20 cellular contexts compared by ENCODE assay signal in genomic region chr7:63067897-63068585, GRCh38.
DNase-seq lines count a peak whose midpoint lies in the region; TF ChIP-seq lines count a peak whose summit lies in the region.
"Had no signal": no experiment of that assay in that cellular context is flagged by ENCODE, and none has a peak within 500 bp of the region (broad histone marks: within the 10 kb centered on the region; RNA-seq: fewer than 3 reads in every experiment).

No MANE protein-coding gene starts in this region.

- TF ChIP-seq CTCF in type B pancreatic cell (conservative IDR thresholded peaks at IDR 0.05): no peak

- H3K27ac Mint-ChIP-seq in type B pancreatic cell: no peak overlapping the region
- H3K27ac Mint-ChIP-seq: activated naive CD8-positive, alpha-beta T cell; brain; dendritic cell treated with granulocyte-macrophage colony-stimulating factor and Interleukin-4, amounts not matched to agents 40 ng/mL and 50 ng/mL, for 4 days; IgD-negative memory B cell; natural killer cell had no signal

- no peaks in the 10 kb centered on the region for H3K4me1 Mint-ChIP-seq in type B pancreatic cell (ENCODE audit: unreplicated experiment)
- H3K4me1 Mint-ChIP-seq: brain, IgD-negative memory B cell, natural killer cell had no signal

- DNase-seq in NCI-H1694 (lab: John Stamatoyannopoulos, UW): peak; percentile 13
- no peak for DNase-seq in NCI-H1694 treated with DMSO at 0.1 percent for 48 hours (lab: John Stamatoyannopoulos, UW)
- peak; percentile 78 for DNase-seq in NCI-H748 (lab: John Stamatoyannopoulos, UW; ENCODE audit: unreplicated experiment)
- DNase-seq in globus pallidus (ENCODE audit: low spot score): peak; percentile 43
- peak; percentile 67 for DNase-seq in type B pancreatic cell (ENCODE audit: extremely low spot score, unreplicated experiment)
- no peak for DNase-seq in NCI-H187 treated with DMSO at 0.1 percent for 48 hours (lab: John Stamatoyannopoulos, UW)
- DNase-seq in posterior vena cava (ENCODE audit: low spot score): no peak
- DNase-seq in NCI-H2081 treated with DMSO at 0.1 percent for 48 hours (lab: John Stamatoyannopoulos, UW): no peak
- DNase-seq: activated CD4-positive, alpha-beta T cell treated with anti-CD3 and anti-CD28 coated beads, Interleukin-2, amount 50 U/mL, for 4 hours; EL; erythroblast; glutamatergic neuron; natural killer cell; NCI-H446; stimulated activated CD4-positive, alpha-beta T cell treated with anti-CD3 and anti-CD28 coated beads, Interleukin-12 subunit alpha, Interleukin-12 subunit beta, amount 100 ng/mL, for 4 hours; stimulated activated naive CD8-positive, alpha-beta T cell treated with anti-CD3 and anti-CD28 coated beads, Interleukin-15, Interleukin-2, amounts not matched to agents 100 U/mL and 50 U/mL, for 24 hours had no signal

- no peak overlapping the region for H3K4me3 Mint-ChIP-seq in type B pancreatic cell
- H3K4me3 Mint-ChIP-seq: activated naive CD8-positive, alpha-beta T cell; brain; dendritic cell treated with granulocyte-macrophage colony-stimulating factor and Interleukin-4, amounts not matched to agents 40 ng/mL and 50 ng/mL, for 4 days; natural killer cell had no signal

- H3K27me3 Mint-ChIP-seq in type B pancreatic cell: no peaks in the 10 kb centered on the region
- H3K27me3 Mint-ChIP-seq: activated naive CD8-positive, alpha-beta T cell; brain; dendritic cell treated with granulocyte-macrophage colony-stimulating factor and Interleukin-4, amounts not matched to agents 40 ng/mL and 50 ng/mL, for 4 days; IgD-negative memory B cell had no signal

- H3K9me3 Mint-ChIP-seq in type B pancreatic cell: peaks cover 21% of the 10 kb centered on the region

- intact Hi-C loops in posterior vena cava (cut with DNase I): no loop called here

- no peaks in the 10 kb centered on the region for H3K36me3 Mint-ChIP-seq in type B pancreatic cell

Comparison
In these comparisons a context has a peak if more than half of its experiments do, and no peak if none do; other contexts are left out.
1. DNase-seq: peak in NCI-H1694 (single experiment), NCI-H748 (single experiment), globus pallidus (single experiment) and type B pancreatic cell (single experiment); none in NCI-H1694 treated with DMSO at 0.1 percent for 48 hours (single experiment), NCI-H187 treated with DMSO at 0.1 percent for 48 hours (single experiment), posterior vena cava (single experiment) and NCI-H2081 treated with DMSO at 0.1 percent for 48 hours (single experiment).